ENCODE assay signal across 1 cellular context in the genomic region with DNA sequence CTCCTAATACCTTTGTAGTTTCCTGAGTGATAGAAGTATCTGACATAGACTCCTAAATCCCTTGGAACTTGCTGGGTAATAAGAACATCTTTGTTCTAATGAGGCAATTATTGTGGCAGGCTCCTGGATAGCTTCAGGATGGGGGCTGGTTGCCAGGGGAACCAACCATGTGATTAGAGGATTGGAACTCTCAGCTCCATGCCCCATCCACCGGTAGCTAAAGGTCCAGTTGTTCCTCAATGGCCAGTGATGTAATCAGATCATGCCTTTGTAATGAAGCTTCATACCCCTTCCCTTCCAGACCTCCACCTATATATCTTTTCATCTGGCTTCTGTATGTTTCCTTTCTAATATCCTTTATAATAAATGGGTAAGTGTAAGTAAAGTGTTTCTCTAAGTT.
TF ChIP-seq lines count a peak whose summit lies in the region.

No MANE protein-coding gene starts in this region.

TF ChIP-seq in SK-N-SH treated with all-trans-retinoic acid at 6 μM for 48 hours, 23 proteins besides CTCF, POLR2A, EP300 and RAD21 (continued from another document):
- no peak for TF ChIP-seq TCF4 (CRISPR knock-in tag; IDR thresholded peaks at IDR 0.05; ENCODE audit: borderline replicate concordance)
- no peak for TF ChIP-seq ISL1 (CRISPR knock-in tag; IDR thresholded peaks at IDR 0.05)
- TF ChIP-seq ZNF565 (CRISPR knock-in tag; conservative IDR thresholded peaks at IDR 0.05; ENCODE audit: low read depth), result no peak
- no peak for TF ChIP-seq RARB (CRISPR knock-in tag; IDR thresholded peaks at IDR 0.05)
- TF ChIP-seq BACH2 (CRISPR knock-in tag; IDR thresholded peaks at IDR 0.05; ENCODE audit: borderline replicate concordance), result no peak
- no peak for TF ChIP-seq SNAI2 (CRISPR knock-in tag; IDR thresholded peaks at IDR 0.05)
- no peak for TF ChIP-seq ZC3H10 (CRISPR knock-in tag; IDR thresholded peaks at IDR 0.05)
